11 cellular contexts compared by ENCODE assay signal in genomic region chr21:45406801-45407628, GRCh38. TPM values are rescaled to one million over a fixed set of nuclear protein-coding genes. Genes with fewer than 3 reads are reported as not detected.
DNase-seq lines count a peak whose midpoint lies in the region; FAIRE-seq and TF ChIP-seq lines count a peak whose summit lies in the region.
"Had no signal": no experiment of that assay in that cellular context is flagged by ENCODE, and none has a peak within 500 bp of the region (broad histone marks: within the 10 kb centered on the region; RNA-seq: fewer than 3 reads in every experiment).

No MANE protein-coding gene starts in this region.

- no peaks in the 10 kb centered on the region for H3K9me3 ChIP-seq in thyroid gland

- no peaks in the 10 kb centered on the region for H3K9me3 Mint-ChIP-seq in activated CD4-positive, alpha-beta T cell treated with anti-CD3 and anti-CD28 coated beads, Interleukin-2, amount 10 ng/mL, durations not matched to agents 24 days and 14 days

- TF ChIP-seq CTCF in choroid plexus epithelial cell (conservative IDR thresholded peaks at IDR 0.05; ENCODE audit: low read depth, low read length) (peak; percentile 18), thyroid gland (IDR thresholded peaks at IDR 0.05) (no peak)

- peaks cover 30% of the 10 kb centered on the region for H3K27me3 Mint-ChIP-seq in activated CD4-positive, alpha-beta T cell treated with anti-CD3 and anti-CD28 coated beads, Interleukin-2, amount 10 ng/mL, durations not matched to agents 24 days and 14 days

- peak overlapping the region in 2 of 3 donors; percentile 47 to 82 for H3K27ac ChIP-seq in thyroid gland
- H3K27ac ChIP-seq: epithelial cell of prostate had no signal

- no peaks in the 10 kb centered on the region for H3K36me3 ChIP-seq in thyroid gland

- H3K27me3 ChIP-seq in thyroid gland, result no peaks in the 10 kb centered on the region

- H3K4me3 ChIP-seq in choroid plexus epithelial cell (ENCODE audit: low read depth, low read length), result peak overlapping the region; percentile 62
- H3K4me3 ChIP-seq in thyroid gland (replicated peaks in 1 of 3), result no peak overlapping the region

- no peak overlapping the region for H3K27ac Mint-ChIP-seq in activated CD4-positive, alpha-beta T cell treated with anti-CD3 and anti-CD28 coated beads, Interleukin-2, amount 10 ng/mL, durations not matched to agents 24 days and 14 days

- peak overlapping the region; percentile 41 for H3K4me3 Mint-ChIP-seq in activated CD4-positive, alpha-beta T cell treated with anti-CD3 and anti-CD28 coated beads, Interleukin-2, amount 10 ng/mL, durations not matched to agents 24 days and 14 days

- no peak for DNase-seq in activated CD4-positive, alpha-beta T cell treated with anti-CD3 and anti-CD28 coated beads, Interleukin-2, amount 10 ng/mL, durations not matched to agents 24 days and 14 days
- DNase-seq in activated CD4-positive, alpha-beta T cell treated with anti-CD3 and anti-CD28 coated beads for 4 hours, result no peak
- DNase-seq in choroid plexus epithelial cell (ENCODE audit: low read depth) (peak; percentile 38), left kidney (ENCODE audit: low read depth, low spot score) (peak; percentile 73), thyroid gland (no peak), RCC 7860 (ENCODE audit: low spot score) (no peak), ureter (ENCODE audit: low spot score) (no peak), NCI-H187 treated with DMSO at 0.1 percent for 48 hours (lab: John Stamatoyannopoulos, UW) (no peak)
- DNase-seq: Karpas-422; stimulated activated CD4-positive, alpha-beta T cell treated with anti-CD3 and anti-CD28 coated beads, Interleukin-4, amount 100 ng/mL, for 1 hour had no signal

- peaks cover 6% of the 10 kb centered on the region for H3K4me1 Mint-ChIP-seq in activated CD4-positive, alpha-beta T cell treated with anti-CD3 and anti-CD28 coated beads, Interleukin-2, amount 10 ng/mL, durations not matched to agents 24 days and 14 days

- WGBS in thyroid gland, 2 donors, result 81 to 87% methylated on average over 17 of the region's 17 CpGs

- FAIRE-seq in RCC 7860 (lab: Jason Lieb, UNC), result no peak

- H3K36me3 Mint-ChIP-seq in activated CD4-positive, alpha-beta T cell treated with anti-CD3 and anti-CD28 coated beads, Interleukin-2, amount 10 ng/mL, durations not matched to agents 24 days and 14 days (ENCODE audit: low read depth), result peaks cover 3% of the 10 kb centered on the region

- TF ChIP-seq POLR2A in thyroid gland (IDR thresholded peaks at IDR 0.05), result no peak

- intact Hi-C loops in activated CD4-positive, alpha-beta T cell treated with anti-CD3 and anti-CD28 coated beads, Interleukin-2, amount 10 ng/mL, durations not matched to agents 24 days and 14 days (cut with micrococcal nuclease), result no loop called here
- intact Hi-C loops in thyroid gland (cut with DNase I), result loop anchor here (5.0 kb wide), 1 partner anchor 115 kb away; no protein-coding TSS in a partner anchor

- peaks cover 22 to 61% of the 10 kb centered on the region in 2 donors for H3K4me1 ChIP-seq in thyroid gland

RNA-seq across cellular contexts. Expression of gene COL18A1, which starts 2.0 kb away (rescaled TPM):
- total RNA-seq in activated CD4-positive, alpha-beta T cell treated with anti-CD3 and anti-CD28 coated beads, Interleukin-2, amount 10 ng/mL, durations not matched to agents 24 days and 14 days, result 3.1 and 3.2 TPM in 2 replicates
- 100 to 1,000 TPM; 105 to 264 (median 238) TPM for total RNA-seq in thyroid gland
- total RNA-seq in ureter, result 90.4 TPM

Comparison
In these comparisons a context has a peak if more than half of its experiments do, and no peak if none do; other contexts are left out.
1. DNase-seq: peak in choroid plexus epithelial cell (single experiment) and left kidney (single experiment); none in activated CD4-positive, alpha-beta T cell treated with anti-CD3 and anti-CD28 coated beads, Interleukin-2, amount 10 ng/mL, durations not matched to agents 24 days and 14 days (single experiment), activated CD4-positive, alpha-beta T cell treated with anti-CD3 and anti-CD28 coated beads for 4 hours (0 of 2), thyroid gland (0 of 2), RCC 7860 (single experiment), ureter (single experiment) and NCI-H187 treated with DMSO at 0.1 percent for 48 hours (single experiment).
2. RNA of gene COL18A1, which starts 2.0 kb away (total RNA-seq): 105 to 264 TPM in thyroid gland and 90.4 TPM in ureter (single experiment); 3.1 to 3.2 TPM in activated CD4-positive, alpha-beta T cell treated with anti-CD3 and anti-CD28 coated beads, Interleukin-2, amount 10 ng/mL, durations not matched to agents 24 days and 14 days; every median in the first group is over 10 times any median in the second.